19 cellular contexts compared by ENCODE assay signal in genomic region chrX:7112071-7112470, GRCh38.
DNase-seq lines count a peak whose midpoint lies in the region; ATAC-seq, FAIRE-seq and TF ChIP-seq lines count a peak whose summit lies in the region.
"Had no signal": no experiment of that assay in that cellular context is flagged by ENCODE, and none has a peak within 500 bp of the region (broad histone marks: within the 10 kb centered on the region; RNA-seq: fewer than 3 reads in every experiment).

No MANE protein-coding gene starts in this region.

- H3K27ac ChIP-seq in DOHH2 (ENCODE audit: low read depth, low read length), result peak overlapping the region; percentile 98
- H3K27ac ChIP-seq: RWPE1 had no signal

- DNase-seq in NCI-H1417 (lab: John Stamatoyannopoulos, UW), result peak in 2 of 3 experiments; percentile 70 to 94
- DNase-seq in NCI-H774 (lab: John Stamatoyannopoulos, UW), result peak; percentile 8
- no peak for DNase-seq in NCI-H1092 (lab: John Stamatoyannopoulos, UW)
- no peak for DNase-seq in SIG-M5 treated with dmso at 0.1 percent for 504 hours (lab: John Stamatoyannopoulos, UW; ENCODE audit: unreplicated experiment)
- DNase-seq in NCI-H1694 treated with DMSO at 0.1 percent for 48 hours (lab: John Stamatoyannopoulos, UW), result no peak
- DNase-seq: CD4-positive, alpha-beta memory T cell; KBM-7; MV-4-11; NCI-H2029; SHP77 treated with DMSO at 0.1 percent for 48 hours; T-cell had no signal

- peaks cover 56% of the 10 kb centered on the region for H3K36me3 ChIP-seq in DOHH2 (ENCODE audit: control insufficient read depth, low read length)

- no peaks in the 10 kb centered on the region for H4K20me1 ChIP-seq in DOHH2 (ENCODE audit: control insufficient read depth, insufficient read depth, low read depth, low read length)

- H3K27me3 ChIP-seq in DOHH2 (ENCODE audit: control insufficient read depth, low read length), result no peaks in the 10 kb centered on the region

- no peak for TF ChIP-seq CTCF in DOHH2 (IDR thresholded peaks at IDR 0.05; ENCODE audit: low read depth, low read length, poor library complexity, severe bottlenecking)

- H3F3A ChIP-seq in DOHH2 (ENCODE audit: control insufficient read depth, insufficient read depth), result peaks cover 13% of the 10 kb centered on the region; the same call in 1 of the 2 replicates

- peak overlapping the region; percentile 62 for H3K4me3 ChIP-seq in DOHH2 (ENCODE audit: low read length)

- no peaks in the 10 kb centered on the region for H3K9me3 ChIP-seq in DOHH2 (ENCODE audit: control insufficient read depth, insufficient read depth, low read length)

- H3K79me2 ChIP-seq in DOHH2 (ENCODE audit: control insufficient read depth, low read length), result peaks cover 84% of the 10 kb centered on the region

- FAIRE-seq in colon (lab: Jason Lieb, UNC), result peak; percentile 24
- FAIRE-seq: G401.6, H1 had no signal

- no peaks in the 10 kb centered on the region for H3K9me2 ChIP-seq in DOHH2 (replicated peaks; ENCODE audit: control insufficient read depth, low read length)

- ATAC-seq in GM21423 (IDR thresholded peaks at IDR 0.05; ENCODE audit: unreplicated experiment), result no peak
- ATAC-seq: HCT116, SK-N-SH treated with all-trans-retinoic acid at 6 μM for 48 hours, T-cell had no signal

- peaks cover 92% of the 10 kb centered on the region for H3K4me1 ChIP-seq in DOHH2 (ENCODE audit: control insufficient read depth, low read length)

- peak overlapping the region; percentile 85 for H3K4me2 ChIP-seq in DOHH2 (ENCODE audit: low read length)

Comparison
In these comparisons a context has a peak if more than half of its experiments do, and no peak if none do; other contexts are left out.
1. DNase-seq: peak in NCI-H1417 (2 of 3) and NCI-H774 (single experiment); none in NCI-H1092 (single experiment), SIG-M5 treated with dmso at 0.1 percent for 504 hours (single experiment) and NCI-H1694 treated with DMSO at 0.1 percent for 48 hours (single experiment).